8 cellular contexts compared by ENCODE assay signal in the genomic region with DNA sequence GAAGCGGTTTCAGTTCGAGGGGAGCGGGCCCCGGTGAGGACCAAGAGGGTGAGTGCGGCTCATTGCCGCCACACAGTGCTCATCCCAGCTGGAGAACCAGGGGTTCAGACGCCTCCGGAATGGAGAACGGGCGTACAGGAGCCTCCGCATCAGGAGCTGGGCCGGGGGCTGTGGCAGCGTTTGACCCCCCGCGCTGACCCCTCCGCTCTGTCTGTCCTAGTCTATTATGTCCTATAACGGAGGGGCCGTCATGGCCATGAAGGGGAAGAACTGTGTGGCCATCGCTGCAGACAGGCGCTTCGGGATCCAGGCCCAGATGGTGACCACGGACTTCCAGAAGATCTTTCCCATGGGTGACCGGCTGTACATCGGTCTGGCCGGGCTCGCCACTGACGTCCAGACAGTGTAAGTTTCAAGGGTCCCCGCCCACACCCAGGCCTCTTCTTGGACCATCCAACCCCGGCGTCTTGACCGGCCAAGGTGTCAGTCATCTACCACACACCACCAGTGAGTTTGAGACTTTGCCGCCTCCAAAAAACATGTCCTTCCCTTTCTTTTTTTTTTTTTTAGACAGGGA. TPM values are rescaled to one million over a fixed set of nuclear protein-coding genes. Genes with fewer than 3 reads are reported as not detected.
DNase-seq lines count a peak whose midpoint lies in the region; ATAC-seq and TF ChIP-seq lines count a peak whose summit lies in the region.

No MANE protein-coding gene starts in this region.

- H3K4me1 Mint-ChIP-seq in CD4-positive, CD25-positive, alpha-beta regulatory T cell: peaks cover 7 to 66% (median 27%) of the 10 kb centered on the region in 4 donors
- H3K4me1 Mint-ChIP-seq in activated naive CD8-positive, alpha-beta T cell treated with anti-CD3 and anti-CD28 coated beads for 36 hours: peaks cover 39% of the 10 kb centered on the region

- peak overlapping the region; percentile 88 for H3K27ac ChIP-seq in CD4-positive, CD25-positive, alpha-beta regulatory T cell (ENCODE audit: insufficient read depth, low read length, poor library complexity, severe bottlenecking)
- H3K27ac ChIP-seq in layer of hippocampus (ENCODE audit: low read depth, low read length): peak overlapping the region; percentile 67
- H3K27ac ChIP-seq in thyroid gland: peak overlapping the region; percentile 31 to 81 (median 66)

- intact Hi-C loops in thyroid gland (cut with DNase I): no loop called here

- H3K36me3 ChIP-seq in CD4-positive, CD25-positive, alpha-beta regulatory T cell (ENCODE audit: control insufficient read depth, insufficient read depth, low read length): peaks cover 25% of the 10 kb centered on the region
- peaks cover 23% of the 10 kb centered on the region in 2 donors for H3K36me3 ChIP-seq in thyroid gland

- no peak for DNase-seq in CD4-positive, CD25-positive, alpha-beta regulatory T cell
- DNase-seq in activated naive CD8-positive, alpha-beta T cell treated with anti-CD3 and anti-CD28 coated beads for 36 hours: no peak
- DNase-seq in thyroid gland (peak in 1 of 2 donors; percentile 26), RPMI8226 (no peak), NCI-H1930 (lab: John Stamatoyannopoulos, UW) (no peak)

- peak; percentile 1 for ATAC-seq in CD4-positive, CD25-positive, alpha-beta regulatory T cell (ENCODE audit: low read depth in 2 of 2)
- ATAC-seq in HG02759 (IDR thresholded peaks at IDR 0.05; ENCODE audit: unreplicated experiment) (peak; percentile 10), HG03460 (IDR thresholded peaks at IDR 0.05; ENCODE audit: unreplicated experiment) (no peak)

- H3K4me1 ChIP-seq in CD4-positive, CD25-positive, alpha-beta regulatory T cell (ENCODE audit: control insufficient read depth, insufficient read depth, low read length, poor library complexity, severe bottlenecking): peaks cover 49% of the 10 kb centered on the region
- H3K4me1 ChIP-seq in thyroid gland: peaks cover 32 to 34% of the 10 kb centered on the region in 2 donors

- peak overlapping the region; percentile 88 for H3K4me3 ChIP-seq in CD4-positive, CD25-positive, alpha-beta regulatory T cell (ENCODE audit: low read depth, low read length)
- peak overlapping the region; percentile 49 to 97 (median 63) for H3K4me3 ChIP-seq in thyroid gland (replicated peaks in 1 of 3)

- 4 to 5% methylated on average over 21 to 25 of the region's 32 CpGs for WGBS in thyroid gland, 2 donors

- peaks cover 24% of the 10 kb centered on the region for H3K36me3 Mint-ChIP-seq in CD4-positive, CD25-positive, alpha-beta regulatory T cell
- H3K36me3 Mint-ChIP-seq in activated naive CD8-positive, alpha-beta T cell treated with anti-CD3 and anti-CD28 coated beads for 36 hours: peaks cover 23% of the 10 kb centered on the region

- H3K4me3 Mint-ChIP-seq in CD4-positive, CD25-positive, alpha-beta regulatory T cell: peak overlapping the region; percentile 90 to 100 (median 98)
- peak overlapping the region; percentile 98 for H3K4me3 Mint-ChIP-seq in activated naive CD8-positive, alpha-beta T cell treated with anti-CD3 and anti-CD28 coated beads for 36 hours

- peaks cover 13% of the 10 kb centered on the region for H3K27me3 ChIP-seq in CD4-positive, CD25-positive, alpha-beta regulatory T cell (ENCODE audit: control insufficient read depth, insufficient read depth, low read length)
- H3K27me3 ChIP-seq in layer of hippocampus (ENCODE audit: control insufficient read depth, insufficient read depth, low read length) (no peaks in the 10 kb centered on the region), thyroid gland (no peaks in the 10 kb centered on the region)

- peaks cover 0 to 3% (median 0%) of the 10 kb centered on the region in 7 donors for H3K9me3 Mint-ChIP-seq in CD4-positive, CD25-positive, alpha-beta regulatory T cell
- H3K9me3 Mint-ChIP-seq in activated naive CD8-positive, alpha-beta T cell treated with anti-CD3 and anti-CD28 coated beads for 36 hours: peaks cover 1% of the 10 kb centered on the region

- TF ChIP-seq POLR2A in thyroid gland (IDR thresholded peaks at IDR 0.05): no peak

- no peak for TF ChIP-seq CTCF in thyroid gland (IDR thresholded peaks at IDR 0.05)

- no peaks in the 10 kb centered on the region for H3K9me3 ChIP-seq in CD4-positive, CD25-positive, alpha-beta regulatory T cell (ENCODE audit: control insufficient read depth in 2 of 2, low read length in 2 of 2)
- no peaks in the 10 kb centered on the region for H3K9me3 ChIP-seq in thyroid gland

- peaks cover 32% of the 10 kb centered on the region for H3K27me3 Mint-ChIP-seq in CD4-positive, CD25-positive, alpha-beta regulatory T cell
- H3K27me3 Mint-ChIP-seq in activated naive CD8-positive, alpha-beta T cell treated with anti-CD3 and anti-CD28 coated beads for 36 hours: peaks cover 32% of the 10 kb centered on the region

- peak overlapping the region; percentile 93 to 99 (median 98) for H3K27ac Mint-ChIP-seq in CD4-positive, CD25-positive, alpha-beta regulatory T cell
- peak overlapping the region; percentile 97 for H3K27ac Mint-ChIP-seq in activated naive CD8-positive, alpha-beta T cell treated with anti-CD3 and anti-CD28 coated beads for 36 hours

RNA-seq across cellular contexts. Expression of gene PSMB3, which starts 0.5 kb away (rescaled TPM):
- total RNA-seq in CD4-positive, CD25-positive, alpha-beta regulatory T cell: 107 TPM
- 100 to 1,000 TPM; 473 to 589 (median 509) TPM for polyA plus RNA-seq in CD4-positive, CD25-positive, alpha-beta regulatory T cell
- total RNA-seq in activated naive CD8-positive, alpha-beta T cell treated with anti-CD3 and anti-CD28 coated beads for 36 hours: 100 to 1,000 TPM; 284 to 288 TPM
- 100 to 1,000 TPM; 135 to 256 (median 222) TPM for total RNA-seq in thyroid gland

RNA-seq across cellular contexts. Expression of gene PCGF2, which starts 4.9 kb away (rescaled TPM):
- total RNA-seq in CD4-positive, CD25-positive, alpha-beta regulatory T cell: 0.25 TPM
- not detected for polyA plus RNA-seq in CD4-positive, CD25-positive, alpha-beta regulatory T cell
- under 1 TPM; 0.40 to 0.74 TPM for total RNA-seq in activated naive CD8-positive, alpha-beta T cell treated with anti-CD3 and anti-CD28 coated beads for 36 hours
- total RNA-seq in thyroid gland: 10 to 100 TPM in 2 of 4 donors, 1 to 10 TPM in 2; 8.5 to 13.5 (median 10.9) TPM

RNA-seq across cellular contexts. Expression of gene CISD3, which starts 22.9 kb away (rescaled TPM):
- total RNA-seq in CD4-positive, CD25-positive, alpha-beta regulatory T cell: 8.7 TPM
- 10 to 100 TPM; 31.7 to 62.6 (median 40.6) TPM for polyA plus RNA-seq in CD4-positive, CD25-positive, alpha-beta regulatory T cell
- 10 to 100 TPM; 54.3 to 57.4 TPM for total RNA-seq in activated naive CD8-positive, alpha-beta T cell treated with anti-CD3 and anti-CD28 coated beads for 36 hours
- 10 to 100 TPM; 12.4 to 29.0 (median 18.2) TPM for total RNA-seq in thyroid gland

RNA-seq across cellular contexts. Expression of gene PIP4K2B, which starts 46.3 kb away (rescaled TPM):
- total RNA-seq in CD4-positive, CD25-positive, alpha-beta regulatory T cell: 29.5 TPM
- polyA plus RNA-seq in CD4-positive, CD25-positive, alpha-beta regulatory T cell: 10 to 100 TPM; 11.6 to 18.5 (median 16.9) TPM
- total RNA-seq in activated naive CD8-positive, alpha-beta T cell treated with anti-CD3 and anti-CD28 coated beads for 36 hours: 10 to 100 TPM; 39.6 to 41.1 TPM
- total RNA-seq in thyroid gland: 10 to 100 TPM; 40.8 to 48.6 (median 43.8) TPM

RNA-seq across cellular contexts. Expression of gene MLLT6, which starts 47.9 kb away (rescaled TPM):
- 361 TPM for total RNA-seq in CD4-positive, CD25-positive, alpha-beta regulatory T cell
- 1 to 10 TPM; 5.2 to 6.8 (median 6.6) TPM for polyA plus RNA-seq in CD4-positive, CD25-positive, alpha-beta regulatory T cell
- 100 to 1,000 TPM; 125 to 130 TPM for total RNA-seq in activated naive CD8-positive, alpha-beta T cell treated with anti-CD3 and anti-CD28 coated beads for 36 hours
- total RNA-seq in thyroid gland: 100 to 1,000 TPM; 111 to 192 (median 115) TPM
